ENCODE assay signal across 8 cellular contexts in genomic region chr11:108115495-108116140, GRCh38. TPM values are rescaled to one million over a fixed set of nuclear protein-coding genes. Genes with fewer than 3 reads are reported as not detected.
A peak's percentile ranks its signal among the peaks of the same experiment; 100 is the strongest.
DNase-seq lines count a peak whose midpoint lies in the region; ATAC-seq and TF ChIP-seq lines count a peak whose summit lies in the region.

No MANE protein-coding gene starts in this region.

- POLR2A ChIA-PET in Caco-2 (lab: Charles Lee): no interaction called here

- no peak for TF ChIP-seq POLR2A in gastrocnemius medialis (IDR thresholded peaks at IDR 0.05)

- no peak overlapping the region for H3K4me3 Mint-ChIP-seq in Caco-2 (ENCODE audit: unreplicated experiment)

- TF ChIP-seq CTCF in AG09319 (IDR thresholded peaks at IDR 0.05; ENCODE audit: low read depth, low read length) (no peak), LNCaP clone FGC (IDR thresholded peaks at IDR 0.05; ENCODE audit: control insufficient read depth, extremely low read depth, insufficient read depth) (no peak), ascending aorta (IDR thresholded peaks at IDR 0.05) (no peak), gastrocnemius medialis (IDR thresholded peaks at IDR 0.05 in 4 of 5, conservative IDR thresholded peaks at IDR 0.05 in 1 of 5) (no peak), Caco-2 (IDR thresholded peaks at IDR 0.05; ENCODE audit: insufficient read depth in 1 of 2, low read depth in 1 of 2, low read length in 1 of 2, severe bottlenecking in 1 of 2, unreplicated experiment in 1 of 2) (no peak)

- BruUV-seq in Caco-2 (replicated peaks; lab: Mats Ljungman, UMichigan): no TSS peak

- H3K27me3 Mint-ChIP-seq in Caco-2 (ENCODE audit: insufficient read depth, unreplicated experiment): no peaks in the 10 kb centered on the region

- CTCF ChIA-PET in Caco-2 (lab: Charles Lee): no interaction called here

- intact Hi-C loops in ascending aorta (cut with DNase I) (no loop called here), right cardiac atrium (cut with DNase I) (loop anchor here in 1 of 4 donors (5.0 kb wide), 1 partner anchor 537 kb away; no protein-coding TSS in a partner anchor), gastrocnemius medialis (cut with DNase I; ENCODE audit: low total_unique reads) (loop anchor here (1.0 to 10.0 kb wide), 2 partner anchors 105 to 551 kb away; partner anchors contain the start of gene ALKBH8), Caco-2 (cut with micrococcal nuclease; ENCODE audit: unreplicated experiment) (loop anchor here (5.0 kb wide), 2 partner anchors 302 to 387 kb away; no protein-coding TSS in a partner anchor)

- H3K27me3 ChIP-seq in ascending aorta (no peaks in the 10 kb centered on the region), right cardiac atrium (ENCODE audit: control insufficient read depth, insufficient read depth) (no peaks in the 10 kb centered on the region), gastrocnemius medialis (no peaks in the 10 kb centered on the region), Caco-2 (replicated peaks; ENCODE audit: control insufficient read depth, insufficient read depth, low read length) (no peaks in the 10 kb centered on the region)

- H3K4me1 Mint-ChIP-seq in Caco-2 (ENCODE audit: low read depth, unreplicated experiment): peaks cover 7% of the 10 kb centered on the region

- in situ Hi-C loops in gastrocnemius medialis (cut with MboI; ENCODE audit: low sequenced_read_pairs in 4 of 4): no loop called here

- 21% methylated on average over 5 of the region's 5 CpGs for WGBS in right cardiac atrium

- H3K27ac ChIP-seq in ascending aorta: peak overlapping the region; percentile 89 to 96
- H3K27ac ChIP-seq in right cardiac atrium (ENCODE audit: low read length): peak overlapping the region; percentile 95
- H3K27ac ChIP-seq in gastrocnemius medialis: peak overlapping the region; percentile 83 to 92 (median 89)

- no peaks in the 10 kb centered on the region for H3K36me3 ChIP-seq in ascending aorta
- H3K36me3 ChIP-seq in gastrocnemius medialis: no peaks in the 10 kb centered on the region
- H3K36me3 ChIP-seq in Caco-2 (ENCODE audit: control insufficient read depth, insufficient read depth, low read length): no peaks in the 10 kb centered on the region

- H3K9me3 ChIP-seq in ascending aorta (no peaks in the 10 kb centered on the region), right cardiac atrium (ENCODE audit: control insufficient read depth, low read length) (no peaks in the 10 kb centered on the region), gastrocnemius medialis (no peaks in the 10 kb centered on the region), Caco-2 (no peaks in the 10 kb centered on the region)

- H3K27ac Mint-ChIP-seq in Caco-2 (ENCODE audit: unreplicated experiment): no peak overlapping the region

- no peaks in the 10 kb centered on the region for H3K9me3 Mint-ChIP-seq in Caco-2 (ENCODE audit: unreplicated experiment)

- H3K4me3 ChIP-seq in LNCaP clone FGC (ENCODE audit: low read depth, low read length) (no peak overlapping the region), ascending aorta (no peak overlapping the region), right cardiac atrium (ENCODE audit: low read length) (no peak overlapping the region), gastrocnemius medialis (no peak overlapping the region), Caco-2 (ENCODE audit: low read depth, low read length) (no peak overlapping the region)

- H3K36me3 Mint-ChIP-seq in Caco-2 (ENCODE audit: insufficient read depth, unreplicated experiment): peaks cover 19% of the 10 kb centered on the region

- ATAC-seq in right cardiac atrium (peak; percentile 90 to 92), gastrocnemius medialis (peak; percentile 86 to 89), GM18498 (IDR thresholded peaks at IDR 0.05; ENCODE audit: unreplicated experiment) (no peak)

- H3K4me1 ChIP-seq in ascending aorta: peaks cover 0 to 3% of the 10 kb centered on the region in 2 donors
- H3K4me1 ChIP-seq in right cardiac atrium (ENCODE audit: control insufficient read depth, insufficient read depth, low read length): peaks cover 6% of the 10 kb centered on the region
- H3K4me1 ChIP-seq in gastrocnemius medialis: peaks cover 17 to 37% of the 10 kb centered on the region in 2 donors
- H3K4me1 ChIP-seq in Caco-2: no peaks in the 10 kb centered on the region

- DNase-seq in AG09319 (ENCODE audit: extremely low read depth, low read depth): peak; percentile 75
- DNase-seq in LNCaP clone FGC (ENCODE audit: low read depth): peak; percentile 42
- peak; percentile 72 to 95 for DNase-seq in ascending aorta (ENCODE audit: low spot score in 2 of 2)
- peak; percentile 84 to 94 (median 93) for DNase-seq in right cardiac atrium
- DNase-seq in gastrocnemius medialis: peak; percentile 64 to 93
- DNase-seq in 8988T: no peak
- no peak for DNase-seq in Caco-2

RNA-seq across cellular contexts. Expression of gene ACAT1, which starts 5.7 kb away (rescaled TPM):
- 187 TPM for total RNA-seq in ascending aorta
- total RNA-seq in right cardiac atrium: 100 to 1,000 TPM; 128 to 198 (median 164) TPM
- 196 TPM for polyA plus RNA-seq in right cardiac atrium
- total RNA-seq in gastrocnemius medialis: 100 to 1,000 TPM; 288 to 950 (median 605) TPM
- 131 and 134 TPM in 2 replicates for total RNA-seq in Caco-2 (2022)

Comparison
In these comparisons a context has a peak if more than half of its experiments do, and no peak if none do; other contexts are left out.
1. DNase-seq: peak in AG09319 (single experiment), LNCaP clone FGC (single experiment), ascending aorta (2 of 2), right cardiac atrium (3 of 3) and gastrocnemius medialis (2 of 2); none in 8988T (single experiment) and Caco-2 (0 of 2).
2. Peak in every context shown above with its lines, with median percentiles within 50 percentile points of each other: H3K27ac ChIP-seq.